22 cellular contexts compared by ENCODE assay signal in genomic region chr12:115207216-115207915, GRCh38.
DNase-seq lines count a peak whose midpoint lies in the region; ATAC-seq, FAIRE-seq and TF ChIP-seq lines count a peak whose summit lies in the region.
"Had no signal": no experiment of that assay in that cellular context is flagged by ENCODE, and none has a peak within 500 bp of the region (broad histone marks: within the 10 kb centered on the region; RNA-seq: fewer than 3 reads in every experiment).

No MANE protein-coding gene starts in this region.

- H3K9me3 ChIP-seq in endodermal cell (ENCODE audit: control insufficient read depth, low read length), result peaks cover 4% of the 10 kb centered on the region
- H3K9me3 ChIP-seq in mesodermal cell (ENCODE audit: control insufficient read depth, low read length), result peaks cover 4% of the 10 kb centered on the region
- H3K9me3 ChIP-seq in trophoblast cell (ENCODE audit: insufficient read depth, low read depth, low read length), result no peaks in the 10 kb centered on the region
- H3K9me3 ChIP-seq: BE2C, HAP-1 had no signal

- H3K27me3 Mint-ChIP-seq in GM23338 (ENCODE audit: insufficient read depth, low read depth, poor library complexity) (peaks cover 4% of the 10 kb centered on the region), endodermal cell (ENCODE audit: insufficient read depth) (peaks cover 68% of the 10 kb centered on the region)
- H3K27me3 Mint-ChIP-seq: CD4-positive, CD25-positive, alpha-beta regulatory T cell had no signal

- no peaks in the 10 kb centered on the region for H4K20me1 ChIP-seq in GM23338 (replicated peaks; ENCODE audit: insufficient read depth)

- H3K27ac ChIP-seq in GM23338 (ENCODE audit: low read depth) (no peak overlapping the region), endodermal cell (ENCODE audit: low read depth, low read length) (no peak overlapping the region), mesodermal cell (ENCODE audit: low read depth, low read length, severe bottlenecking) (peak overlapping the region; percentile 58), trophoblast cell (ENCODE audit: low read depth, low read length) (peak overlapping the region; percentile 49), foreskin keratinocyte (no peak overlapping the region)
- H3K27ac ChIP-seq: HL-60 had no signal

- H3K4me1 Mint-ChIP-seq in GM23338 (peaks cover 31% of the 10 kb centered on the region), endodermal cell (peaks cover 25% of the 10 kb centered on the region)
- H3K4me1 Mint-ChIP-seq: CD4-positive, CD25-positive, alpha-beta regulatory T cell; CD8-positive, alpha-beta memory T cell had no signal

- H3K4me3 Mint-ChIP-seq in GM23338, result no peak overlapping the region
- H3K4me3 Mint-ChIP-seq in endodermal cell, result no peak overlapping the region
- H3K4me3 Mint-ChIP-seq: CD4-positive, CD25-positive, alpha-beta regulatory T cell; CD8-positive, alpha-beta memory T cell had no signal

- H4K12ac ChIP-seq in trophoblast cell (ENCODE audit: low read depth, low read length), result no peak overlapping the region

- H3F3A ChIP-seq in GM23338 (replicated peaks; ENCODE audit: low read depth), result no peaks in the 10 kb centered on the region

- H3K4me2 ChIP-seq in GM23338 (no peak overlapping the region), trophoblast cell (ENCODE audit: low read length) (no peak overlapping the region)

- H3K36me3 Mint-ChIP-seq in GM23338 (ENCODE audit: low read depth) (no peaks in the 10 kb centered on the region; the same call in 2 of the 3 replicates), endodermal cell (ENCODE audit: low read depth) (no peaks in the 10 kb centered on the region)
- H3K36me3 Mint-ChIP-seq: CD4-positive, CD25-positive, alpha-beta regulatory T cell; CD8-positive, alpha-beta memory T cell had no signal

- H2BK120ac ChIP-seq in trophoblast cell (ENCODE audit: insufficient read depth, low read length, poor library complexity), result peak overlapping the region; percentile 41

- H3K36me3 ChIP-seq in GM23338 (ENCODE audit: insufficient read depth) (no peaks in the 10 kb centered on the region), endodermal cell (ENCODE audit: control insufficient read depth, insufficient read depth, low read length) (no peaks in the 10 kb centered on the region), mesodermal cell (ENCODE audit: control insufficient read depth, insufficient read depth, low read length) (no peaks in the 10 kb centered on the region), trophoblast cell (ENCODE audit: control insufficient read depth in 1 of 2, insufficient read depth in 2 of 2, low read length in 2 of 2) (no peaks in the 10 kb centered on the region)
- H3K36me3 ChIP-seq: BE2C, HAP-1 had no signal

- peaks cover 29% of the 10 kb centered on the region for H3K79me1 ChIP-seq in trophoblast cell (ENCODE audit: low read length)

- peak overlapping the region; percentile 55 for H3K18ac ChIP-seq in trophoblast cell (ENCODE audit: low read length)

- H3K9ac ChIP-seq in endodermal cell (ENCODE audit: extremely low read depth, low read length, poor library complexity, severe bottlenecking) (no peak overlapping the region), trophoblast cell (ENCODE audit: low read length) (no peak overlapping the region)

- H3K4me3 ChIP-seq in GM23338 (no peak overlapping the region), endodermal cell (ENCODE audit: low read length) (no peak overlapping the region), mesodermal cell (ENCODE audit: extremely low read depth, insufficient read depth, low read length, poor library complexity, severe bottlenecking) (no peak overlapping the region), trophoblast cell (ENCODE audit: low read depth, low read length) (no peak overlapping the region)
- H3K4me3 ChIP-seq: HAP-1 had no signal

- TF ChIP-seq CTCF in GM23338 (conservative IDR thresholded peaks at IDR 0.05; ENCODE audit: low read depth in 2 of 2) (no peak), endodermal cell (conservative IDR thresholded peaks at IDR 0.05) (no peak), foreskin keratinocyte (conservative IDR thresholded peaks at IDR 0.05) (no peak)

- peak overlapping the region; percentile 97 for H2BK12ac ChIP-seq in trophoblast cell (ENCODE audit: low read length)

- H3K27ac Mint-ChIP-seq in GM23338, result no peak overlapping the region
- no peak overlapping the region for H3K27ac Mint-ChIP-seq in endodermal cell
- H3K27ac Mint-ChIP-seq: CD4-positive, CD25-positive, alpha-beta regulatory T cell; CD8-positive, alpha-beta memory T cell had no signal

- 92 to 93% methylated on average over 4 to 6 of the region's 6 CpGs for WGBS in endodermal cell (ENCODE audit: insufficient coverage in 1 of 2, insufficient read length in 1 of 2), 2 experiments
- WGBS in mesodermal cell (ENCODE audit: insufficient coverage in 2 of 2), 2 experiments, result 84 to 88% methylated on average over 4 to 5 of the region's 6 CpGs
- no CpG with 5 or more reads among the region's 6 CpGs for WGBS in trophoblast cell (ENCODE audit: extremely low coverage, insufficient coverage, insufficient read length)

- DNase-seq in GM23338 (ENCODE audit: low spot score) (no peak), endodermal cell (peak; percentile 51), trophoblast cell (no peak), H54 (ENCODE audit: insufficient read length, low spot score) (no peak), foreskin keratinocyte (no peak)
- DNase-seq: BE2C; C1 segment of cervical spinal cord; CD4-positive, CD25-positive, alpha-beta regulatory T cell; CD8-positive, alpha-beta memory T cell; COR-L47; DMS 273 treated with DMSO at 0.1 percent for 48 hours; DMS53; DND-41; EL; GOT3 had no signal

- ATAC-seq in GM23338, result no peak
- no peak for ATAC-seq in GM18868 (IDR thresholded peaks at IDR 0.05; ENCODE audit: unreplicated experiment)
- no peak for ATAC-seq in foreskin keratinocyte
- no peak for ATAC-seq in GM21717 (IDR thresholded peaks at IDR 0.05; ENCODE audit: unreplicated experiment)

- H3K23ac ChIP-seq in trophoblast cell (ENCODE audit: low read length), result no peak overlapping the region

- peaks cover 10% of the 10 kb centered on the region for H3K4me1 ChIP-seq in GM23338 (ENCODE audit: insufficient read depth)
- H3K4me1 ChIP-seq in endodermal cell (ENCODE audit: control insufficient read depth, insufficient read depth, low read length), result peaks cover 6% of the 10 kb centered on the region
- peaks cover 11% of the 10 kb centered on the region for H3K4me1 ChIP-seq in mesodermal cell (ENCODE audit: control insufficient read depth, insufficient read depth, low read length, poor library complexity, severe bottlenecking)
- peaks cover 18 to 38% of the 10 kb centered on the region in 2 experiments for H3K4me1 ChIP-seq in trophoblast cell (ENCODE audit: control insufficient read depth in 1 of 2, insufficient read depth in 2 of 2, low read length in 2 of 2)
- H3K4me1 ChIP-seq in foreskin keratinocyte, result no peaks in the 10 kb centered on the region
- H3K4me1 ChIP-seq: HAP-1 had no signal

- H3K79me2 ChIP-seq in GM23338 (replicated peaks; ENCODE audit: insufficient read depth) (no peaks in the 10 kb centered on the region), trophoblast cell (ENCODE audit: control insufficient read depth, insufficient read depth, low read length, poor library complexity) (peaks cover 2% of the 10 kb centered on the region)

- peak overlapping the region; percentile 13 for H4K8ac ChIP-seq in trophoblast cell (ENCODE audit: low read depth, low read length)

- no peak overlapping the region for H3K14ac ChIP-seq in trophoblast cell (ENCODE audit: low read length)

- H3K9me2 ChIP-seq in GM23338 (ENCODE audit: insufficient read depth), result no peaks in the 10 kb centered on the region

- H2AFZ ChIP-seq in GM23338 (peak overlapping the region; percentile 38), trophoblast cell (ENCODE audit: insufficient read depth, low read length, poor library complexity) (no peak overlapping the region)

- peak overlapping the region; percentile 92 for H4K91ac ChIP-seq in trophoblast cell (ENCODE audit: low read depth, low read length)

- H3K27me3 ChIP-seq in GM23338 (ENCODE audit: insufficient read depth) (no peaks in the 10 kb centered on the region), endodermal cell (ENCODE audit: control insufficient read depth, insufficient read depth, low read length, poor library complexity, severe bottlenecking) (peaks cover 35% of the 10 kb centered on the region), trophoblast cell (ENCODE audit: insufficient read depth, low read length) (no peaks in the 10 kb centered on the region), foreskin keratinocyte (no peaks in the 10 kb centered on the region)
- H3K27me3 ChIP-seq: BE2C had no signal

- no peaks in the 10 kb centered on the region; the same call in none of the 3 replicates for H3K9me3 Mint-ChIP-seq in GM23338
- no peaks in the 10 kb centered on the region for H3K9me3 Mint-ChIP-seq in endodermal cell

- peak overlapping the region; percentile 73 for H2BK5ac ChIP-seq in trophoblast cell (ENCODE audit: low read depth, low read length, poor library complexity)

- peak overlapping the region; percentile 60 for H2AK5ac ChIP-seq in trophoblast cell (ENCODE audit: low read length)

- no peak overlapping the region for H3K4ac ChIP-seq in trophoblast cell (ENCODE audit: low read depth, low read length)

- no peak for TF ChIP-seq POLR2A in H54 (IDR thresholded peaks at IDR 0.05; ENCODE audit: low read depth, low read length)

- FAIRE-seq in H54 (lab: Jason Lieb, UNC), result no peak
- FAIRE-seq: G401.6, GM12891 had no signal

TF ChIP-seq in GM23338, 12 proteins besides CTCF, POLR2A, EP300 and RAD21 (continues in another document):
- TF ChIP-seq EZH2 (IDR thresholded peaks at IDR 0.05; ENCODE audit: low read depth, unreplicated experiment), result no peak
- no peak for TF ChIP-seq ZNF331 (CRISPR knock-in tag; IDR thresholded peaks at IDR 0.05; ENCODE audit: low read depth)
- TF ChIP-seq CREB1 (CRISPR knock-in tag; IDR thresholded peaks at IDR 0.05; ENCODE audit: low read depth), result no peak
- TF ChIP-seq STAT1 (IDR thresholded peaks at IDR 0.05; ENCODE audit: unreplicated experiment), result no peak
- no peak for TF ChIP-seq POLR2AphosphoS5 (IDR thresholded peaks at IDR 0.05; ENCODE audit: low read depth)

Comparison
In these comparisons a context has a peak if more than half of its experiments do, and no peak if none do; other contexts are left out.
1. H3K27ac ChIP-seq: peak in mesodermal cell (single experiment) and trophoblast cell (single experiment); none in GM23338 (single experiment), endodermal cell (single experiment) and foreskin keratinocyte (single experiment).